26 cellular contexts compared by ENCODE assay signal in genomic region chr3:54191997-54192396, GRCh38.
"Had no signal": no experiment of that assay in that cellular context is flagged by ENCODE, and none has a peak within 500 bp of the region (broad histone marks: within the 10 kb centered on the region; RNA-seq: fewer than 3 reads in every experiment).

No MANE protein-coding gene starts in this region.

- H3K27ac ChIP-seq: SJCRH30, SK-N-MC, WERI-Rb-1 had no signal

- H3K36me3 ChIP-seq: SJCRH30, WERI-Rb-1 had no signal

- DNase-seq: activated CD4-positive, alpha-beta memory T cell treated with anti-CD3 and anti-CD28 coated beads, Interleukin-2, amount 10 ng/mL, durations not matched to agents 7 days and 5 days; activated CD4-positive, alpha-beta T cell treated with anti-CD3 and anti-CD28 coated beads for 1 hour; activated CD4-positive, alpha-beta T cell treated with anti-CD3 and anti-CD28 coated beads for 48 hours; activated CD4-positive, CD25-positive, alpha-beta regulatory T cell; activated CD8-positive, alpha-beta memory T cell treated with anti-CD3 and anti-CD28 coated beads for 24 hours; activated CD8-positive, alpha-beta memory T cell treated with anti-CD3 and anti-CD28 coated beads, Interleukin-2, amount 10 ng/mL, durations not matched to agents 7 days and 5 days; activated CD8-positive, alpha-beta memory T cell treated with anti-CD3 and anti-CD28 coated beads, Interleukin-2, amount 50 U/mL, for 48 hours; activated effector memory CD4-positive, alpha-beta T cell treated with Interleukin-2 at 50 U/mL for 16 hours; activated naive CD4-positive, alpha-beta T cell treated with anti-CD3 and anti-CD28 coated beads, Interleukin-2, amount 10 ng/mL, durations not matched to agents 7 days and 5 days; activated naive CD8-positive, alpha-beta T cell treated with anti-CD3 and anti-CD28 coated beads, Interleukin-2, amount 50 U/mL, for 24 hours; activated T-cell treated with anti-CD3 and anti-CD28 coated beads, Interleukin-2, amount 50 U/mL, for 48 hours; anterior cingulate cortex; central memory CD4-positive, alpha-beta T cell; NCI-H1105; NCI-H1436 treated with DMSO at 0.1 percent for 48 hours; NCI-H187 treated with DMSO at 0.1 percent for 48 hours; NCI-H2171; NCI-H446 treated with DMSO at 0.1 percent for 48 hours; NCI-H526; NCI-H774; SHP77; SJCRH30; T1000; WERI-Rb-1 had no signal

- H3K9me3 ChIP-seq: SJCRH30 had no signal

- H3K27me3 ChIP-seq: SJCRH30 had no signal

- H3K4me3 ChIP-seq: K562, SJCRH30, SK-N-MC had no signal
